Comparison of ENCODE assay signal across 8 cellular contexts in the genomic region with DNA sequence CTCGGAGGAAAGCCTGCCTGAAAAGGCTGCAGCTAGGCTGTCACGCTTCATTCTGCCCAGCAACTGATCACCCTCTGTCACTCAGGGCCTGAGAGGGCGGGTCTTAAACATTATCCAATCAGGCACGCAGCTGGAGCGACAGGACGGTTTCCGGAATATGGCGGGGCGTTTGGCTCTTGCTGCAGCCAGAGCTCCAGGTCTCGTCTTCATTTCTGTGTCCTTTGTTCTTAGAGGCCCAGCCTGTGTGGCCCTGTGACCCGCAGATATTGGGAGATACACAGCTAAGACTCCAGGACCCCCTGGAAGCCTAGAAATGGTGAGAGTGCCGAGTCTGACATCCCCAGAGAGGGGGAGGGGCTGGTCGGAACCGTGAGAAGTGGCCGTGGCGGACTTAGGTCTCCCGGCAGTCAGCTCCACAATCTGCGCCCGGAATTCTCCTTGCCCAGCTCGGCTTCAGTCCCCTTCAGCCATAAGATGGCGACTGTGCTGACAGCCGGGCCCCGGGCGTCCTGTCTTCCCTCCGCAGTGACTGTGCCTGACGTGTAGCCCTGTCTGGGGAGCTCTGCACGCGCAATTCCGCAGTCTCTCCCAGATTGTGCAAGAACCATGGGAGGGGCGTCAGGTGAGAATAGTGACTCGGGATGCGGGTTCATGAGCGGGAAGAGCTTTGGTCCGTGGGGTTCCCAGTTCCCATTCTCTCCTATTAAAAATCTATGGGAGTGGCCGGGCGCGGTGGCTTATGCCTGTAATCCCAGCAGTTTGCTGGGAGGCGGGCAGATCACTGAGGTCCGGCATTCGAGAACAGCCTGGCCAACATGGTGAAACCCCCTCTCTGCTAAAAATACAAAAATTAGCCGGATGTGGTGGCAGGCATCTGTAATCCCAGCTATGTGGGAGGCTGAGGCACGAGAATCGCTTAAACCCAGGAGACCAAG. TPM values are rescaled to one million over a fixed set of nuclear protein-coding genes. Genes with fewer than 3 reads are reported as not detected.
DNase-seq lines count a peak whose midpoint lies in the region; ATAC-seq, FAIRE-seq and TF ChIP-seq lines count a peak whose summit lies in the region.

A gene (plus strand): TSS at position 144 of the 935 bp plus-strand sequence. CDS start 170 bp downstream, at position 314.

- H3K36me3 ChIP-seq in BLaER1, result peaks cover 29% of the 10 kb centered on the region
- H3K36me3 ChIP-seq in HepG2 (replicated peaks in 1 of 2; ENCODE audit: control insufficient read depth in 1 of 2, insufficient read depth in 2 of 2, low read length in 2 of 2), result no peaks in the 10 kb centered on the region

- 24% methylated on average over 22 of the region's 43 CpGs for WGBS in HepG2 (ENCODE audit: low lambda C conversion rate)

- H3K4me1 ChIP-seq in BLaER1 (peaks cover 19% of the 10 kb centered on the region), HepG2 (ENCODE audit: insufficient read depth, low read length) (no peaks in the 10 kb centered on the region)

- CTCF ChIA-PET in HepG2 (lab: Yijun Ruan, JAX; ENCODE audit: low intra/inter-chr PET ratio, low total read pairs), result no interaction called here

- TSS peak; percentile 76 for BruUV-seq in HepG2 (replicated peaks; lab: Mats Ljungman, UMichigan)

- intact Hi-C loops in HepG2 (cut with micrococcal nuclease; ENCODE audit: unreplicated experiment), result no loop called here

- peak within 1 kb of the TSS; percentile 86 for H3K4me2 ChIP-seq in BLaER1
- peak within 1 kb of the TSS; percentile 50 for H3K4me2 ChIP-seq in HepG2 (ENCODE audit: low read depth, low read length)

- H3K27ac ChIP-seq in BLaER1 (peak within 1 kb of the TSS; percentile 97), HepG2 (ENCODE audit: extremely low read length, insufficient read depth, low read length) (peak within 1 kb of the TSS; percentile 85)

- peak; percentile 33 for TF ChIP-seq CTCF in HepG2 (CRISPR knock-in tag; IDR thresholded peaks at IDR 0.05)

- TF ChIP-seq RAD21 in HepG2 (CRISPR knock-in tag; IDR thresholded peaks at IDR 0.05), result no peak

- no peaks in the 10 kb centered on the region for H3K79me2 ChIP-seq in HepG2 (ENCODE audit: insufficient read depth, low read length)

- DNase-seq in NCI-H526 treated with DMSO at 0.1 percent for 48 hours (lab: John Stamatoyannopoulos, UW), result peak; percentile 71
- peak; percentile 87 to 88 for DNase-seq in activated CD4-positive, alpha-beta T cell treated with anti-CD3 and anti-CD28 coated beads, Interleukin-2, amount 50 U/mL, for 4 hours
- DNase-seq in dermis microvascular lymphatic vessel endothelial cell (ENCODE audit: low read depth in 2 of 2), result peak; percentile 87 to 89
- DNase-seq in HepG2 (ENCODE audit: low spot score), result peak; percentile 87
- peak; percentile 73 to 81 for DNase-seq in stimulated activated CD4-positive, alpha-beta T cell treated with anti-CD3 and anti-CD28 coated beads, Interleukin-2, amount 100 ng/mL, for 48 hours

- H4K20me1 ChIP-seq in BLaER1 (no peaks in the 10 kb centered on the region), HepG2 (ENCODE audit: insufficient read depth, low read length) (no peaks in the 10 kb centered on the region)

- H3K9ac ChIP-seq in BLaER1, result peak within 1 kb of the TSS; percentile 97
- H3K9ac ChIP-seq in HepG2 (ENCODE audit: insufficient read depth, low read depth, low read length), result peak within 1 kb of the TSS; percentile 73

- FAIRE-seq in HepG2 (lab: Jason Lieb, UNC), result peak; percentile 62

- ATAC-seq in GM19324 (IDR thresholded peaks at IDR 0.05; ENCODE audit: low FRiP score, unreplicated experiment) (peak; percentile 99), HG03469 (IDR thresholded peaks at IDR 0.05; ENCODE audit: unreplicated experiment) (peak; percentile 99), HepG2 (peak; percentile 99)

- H3K27me3 ChIP-seq in BLaER1, result no peaks in the 10 kb centered on the region
- H3K27me3 ChIP-seq in HepG2 (ENCODE audit: control insufficient read depth in 1 of 2, insufficient read depth in 2 of 2, low read length in 2 of 2), result no peaks in the 10 kb centered on the region; a peak in 1 of 5 replicates

- TF ChIP-seq EP300 in HepG2 (IDR thresholded peaks at IDR 0.05; ENCODE audit: low read depth in 2 of 2, low read length in 2 of 2), result peak in 1 of 2 experiments; percentile 23; a peak in 1 of 4 replicates
- no peak for TF ChIP-seq EP300 in HepG2 (CRISPR knock-in tag; IDR thresholded peaks at IDR 0.05; ENCODE audit: borderline replicate concordance)

- POLR2A ChIA-PET in HepG2 (lab: Yijun Ruan, JAX), result interaction anchor here (0.7 to 2.4 kb wide), 8 partner anchors 109 to 1748 kb away, joined by 3 to 14 read pairs (median 4); a partner anchor contains a TSS

- peaks cover 33% of the 10 kb centered on the region for H3K9me3 ChIP-seq in BLaER1
- H3K9me3 ChIP-seq in HepG2 (ENCODE audit: low read length), result peaks cover 19% of the 10 kb centered on the region; the same call in 1 of the 2 replicates

- H3K4me3 ChIP-seq in BLaER1 (peak within 1 kb of the TSS; percentile 93), HepG2 (replicated peaks in 1 of 3; ENCODE audit: insufficient read depth in 1 of 3, low read depth in 2 of 3, low read length in 3 of 3) (peak within 1 kb of the TSS; percentile 64 to 80 (median 78))

- peak; percentile 65 to 74; a peak in 3 of 4 replicates for TF ChIP-seq POLR2A in HepG2 (IDR thresholded peaks at IDR 0.05; ENCODE audit: insufficient read depth in 1 of 2, low read depth in 2 of 2, low read length in 2 of 2)

- H2AFZ ChIP-seq in HepG2 (ENCODE audit: low read length), result no peak within 1 kb of the TSS

- in situ Hi-C loops in HepG2 (cut with HindIII; ENCODE audit: extremely low pct_ligation_motif_present, low pct_unique_long_range_greater_than_20kb), result no loop called here

TF ChIP-seq in HepG2, 621 proteins besides CTCF, POLR2A, EP300 and RAD21 (continues in another document):
- TF ChIP-seq, protein P1, sequence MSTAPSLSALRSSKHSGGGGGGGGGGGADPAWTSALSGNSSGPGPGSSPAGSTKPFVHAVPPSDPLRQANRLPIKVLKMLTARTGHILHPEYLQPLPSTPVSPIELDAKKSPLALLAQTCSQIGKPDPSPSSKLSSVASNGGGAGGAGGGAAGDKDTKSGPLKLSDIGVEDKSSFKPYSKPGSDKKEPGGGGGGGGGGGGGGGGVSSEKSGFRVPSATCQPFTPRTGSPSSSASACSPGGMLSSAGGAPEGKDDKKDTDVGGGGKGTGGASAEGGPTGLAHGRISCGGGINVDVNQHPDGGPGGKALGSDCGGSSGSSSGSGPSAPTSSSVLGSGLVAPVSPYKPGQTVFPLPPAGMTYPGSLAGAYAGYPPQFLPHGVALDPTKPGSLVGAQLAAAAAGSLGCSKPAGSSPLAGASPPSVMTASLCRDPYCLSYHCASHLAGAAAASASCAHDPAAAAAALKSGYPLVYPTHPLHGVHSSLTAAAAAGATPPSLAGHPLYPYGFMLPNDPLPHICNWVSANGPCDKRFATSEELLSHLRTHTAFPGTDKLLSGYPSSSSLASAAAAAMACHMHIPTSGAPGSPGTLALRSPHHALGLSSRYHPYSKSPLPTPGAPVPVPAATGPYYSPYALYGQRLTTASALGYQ (CRISPR knock-in tag; IDR thresholded peaks at IDR 0.05), result no peak
- no peak for TF ChIP-seq SP1 (IDR thresholded peaks at IDR 0.05)
- TF ChIP-seq SP1 (CRISPR knock-in tag; IDR thresholded peaks at IDR 0.05), result no peak
- TF ChIP-seq, protein P2, sequence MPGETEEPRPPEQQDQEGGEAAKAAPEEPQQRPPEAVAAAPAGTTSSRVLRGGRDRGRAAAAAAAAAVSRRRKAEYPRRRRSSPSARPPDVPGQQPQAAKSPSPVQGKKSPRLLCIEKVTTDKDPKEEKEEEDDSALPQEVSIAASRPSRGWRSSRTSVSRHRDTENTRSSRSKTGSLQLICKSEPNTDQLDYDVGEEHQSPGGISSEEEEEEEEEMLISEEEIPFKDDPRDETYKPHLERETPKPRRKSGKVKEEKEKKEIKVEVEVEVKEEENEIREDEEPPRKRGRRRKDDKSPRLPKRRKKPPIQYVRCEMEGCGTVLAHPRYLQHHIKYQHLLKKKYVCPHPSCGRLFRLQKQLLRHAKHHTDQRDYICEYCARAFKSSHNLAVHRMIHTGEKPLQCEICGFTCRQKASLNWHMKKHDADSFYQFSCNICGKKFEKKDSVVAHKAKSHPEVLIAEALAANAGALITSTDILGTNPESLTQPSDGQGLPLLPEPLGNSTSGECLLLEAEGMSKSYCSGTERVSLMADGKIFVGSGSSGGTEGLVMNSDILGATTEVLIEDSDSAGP (CRISPR knock-in tag; IDR thresholded peaks at IDR 0.05; ENCODE audit: borderline replicate concordance), result peak; percentile 36; the same call in 1 of the 2 replicates
- TF ChIP-seq CHD2 (IDR thresholded peaks at IDR 0.05; ENCODE audit: low read depth, low read length), result no peak
- no peak for TF ChIP-seq ZNF761 (CRISPR knock-in tag; conservative IDR thresholded peaks at IDR 0.05)
- TF ChIP-seq, protein P3, sequence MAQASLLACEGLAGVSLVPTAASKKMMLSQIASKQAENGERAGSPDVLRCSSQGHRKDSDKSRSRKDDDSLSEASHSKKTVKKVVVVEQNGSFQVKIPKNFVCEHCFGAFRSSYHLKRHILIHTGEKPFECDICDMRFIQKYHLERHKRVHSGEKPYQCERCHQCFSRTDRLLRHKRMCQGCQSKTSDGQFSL (CRISPR knock-in tag; IDR thresholded peaks at IDR 0.05), result no peak

RNA-seq across cellular contexts. Expression of the gene that starts here (rescaled TPM):
- total RNA-seq in dermis microvascular lymphatic vessel endothelial cell (2.3 and 3.8 TPM in 2 replicates), HepG2 (2016; rRNA removed; fragmentation: Illumina TruSeq; extraction: Trizol) (3.3 and 5.9 TPM in 2 replicates)
- total RNA-seq in HepG2 (2016; cell fraction: cytosol; rRNA removed; fragmentation: Illumina TruSeq; extraction: Trizol; ENCODE audit: low read depth), result 1.6 and 1.7 TPM in 2 replicates
- total RNA-seq in HepG2 (2016; cell fraction: insoluble cytoplasmic fraction; rRNA removed; fragmentation: Illumina TruSeq; extraction: Trizol), result 4.3 and 4.7 TPM in 2 replicates
- total RNA-seq in HepG2 (2016; cell fraction: membrane; rRNA removed; fragmentation: Illumina TruSeq; extraction: Trizol), result 5.2 and 5.4 TPM in 2 replicates
- 5.0 and 5.5 TPM in 2 replicates for total RNA-seq in HepG2 (2016; cell fraction: nucleus; rRNA removed; fragmentation: Illumina TruSeq; extraction: Trizol)
- 3.2 and 3.4 TPM in 2 replicates for polyA plus RNA-seq in HepG2 (2011; rRNA removed)
- polyA plus RNA-seq in HepG2 (2011; cell fraction: cytosol; rRNA removed), result 2.7 and 3.3 TPM in 2 replicates
- polyA plus RNA-seq in HepG2 (2011; cell fraction: nucleus; rRNA removed), result 4.4 and 5.2 TPM in 2 replicates
- 1.8 and 2.8 TPM in 2 replicates for polyA plus RNA-seq in HepG2 (2012)
- 1.7 and 1.8 TPM in 2 replicates for polyA plus RNA-seq in HepG2 (2016; cell fraction: cytosol; fragmentation: Illumina TruSeq; extraction: Trizol; ENCODE audit: low read depth)
- 3.7 and 4.1 TPM in 2 replicates for polyA plus RNA-seq in HepG2 (2016; cell fraction: insoluble cytoplasmic fraction; fragmentation: Illumina TruSeq; extraction: Trizol; ENCODE audit: low read depth)
- polyA plus RNA-seq in HepG2 (2016; cell fraction: membrane; fragmentation: Illumina TruSeq; extraction: Trizol; ENCODE audit: low read depth), result 3.3 and 3.7 TPM in 2 replicates
- 3.6 and 4.8 TPM in 2 replicates for polyA plus RNA-seq in HepG2 (2016; cell fraction: nucleus; fragmentation: Illumina TruSeq; extraction: Trizol; ENCODE audit: insufficient read depth, low read depth)
- 5.1 TPM in 1 of 2 replicates, not detected in the other for polyA minus RNA-seq in HepG2 (2011; rRNA and poly(A)+ RNA removed; ENCODE audit: low replicate concordance)
- polyA minus RNA-seq in HepG2 (2011; cell fraction: cytosol; rRNA and poly(A)+ RNA removed), result 1.8 and 2.8 TPM in 2 replicates
- 9.9 and 11.6 TPM in 2 replicates for polyA minus RNA-seq in HepG2 (2011; cell fraction: nucleus; rRNA and poly(A)+ RNA removed)

Comparison
In these comparisons a context has a peak if more than half of its experiments do, and no peak if none do; other contexts are left out.
1. Peak in every context shown above with its lines: DNase-seq, ATAC-seq, H3K4me3 ChIP-seq and H3K27ac ChIP-seq.